In genomic region chr17:37742762-37743611, GRCh38 we compare ENCODE assay signal across 8 cellular contexts. TPM values are rescaled to one million over a fixed set of nuclear protein-coding genes. Genes with fewer than 3 reads are reported as not detected.
DNase-seq lines count a peak whose midpoint lies in the region; ATAC-seq and TF ChIP-seq lines count a peak whose summit lies in the region.

No MANE protein-coding gene starts in this region.

- no peak for TF ChIP-seq CTCF in natural killer cell (IDR thresholded peaks at IDR 0.05)

- H3K4me3 Mint-ChIP-seq in natural killer cell (peak overlapping the region; percentile 47), immature natural killer cell (peak overlapping the region in 2 of 5 donors; percentile 29 to 52)

- H3K9me3 ChIP-seq in duodenal mucosa (ENCODE audit: control insufficient read depth in 1 of 2, low read length in 2 of 2): no peaks in the 10 kb centered on the region

- H3K36me3 ChIP-seq in duodenal mucosa (ENCODE audit: control insufficient read depth in 1 of 2, insufficient read depth in 2 of 2, low read length in 2 of 2): peaks cover 4 to 6% of the 10 kb centered on the region in 2 donors

- peaks cover 33 to 44% of the 10 kb centered on the region in 2 donors for H3K27me3 ChIP-seq in duodenal mucosa (ENCODE audit: control insufficient read depth in 1 of 2, insufficient read depth in 2 of 2, low read length in 2 of 2)

- no peak for ATAC-seq in natural killer cell
- no peak for ATAC-seq in HG02840 (IDR thresholded peaks at IDR 0.05; ENCODE audit: low FRiP score, unreplicated experiment)

- H3K27ac Mint-ChIP-seq in natural killer cell: no peak overlapping the region
- no peak overlapping the region for H3K27ac Mint-ChIP-seq in immature natural killer cell

- H3K36me3 Mint-ChIP-seq in natural killer cell: no peaks in the 10 kb centered on the region
- no peaks in the 10 kb centered on the region for H3K36me3 Mint-ChIP-seq in immature natural killer cell

- peak overlapping the region; percentile 76 to 82 for H3K4me3 ChIP-seq in duodenal mucosa (ENCODE audit: low read depth in 1 of 2, low read length in 2 of 2)

- no peaks in the 10 kb centered on the region for H3K9me3 Mint-ChIP-seq in natural killer cell
- H3K9me3 Mint-ChIP-seq in immature natural killer cell: no peaks in the 10 kb centered on the region

- peaks cover 62 to 78% of the 10 kb centered on the region in 2 donors for H3K27me3 Mint-ChIP-seq in natural killer cell (ENCODE audit: low read depth in 2 of 2)
- H3K27me3 Mint-ChIP-seq in immature natural killer cell (ENCODE audit: low read depth in 3 of 3): peaks cover 8 to 39% (median 34%) of the 10 kb centered on the region in 3 donors

- intact Hi-C loops in natural killer cell (cut with micrococcal nuclease): no loop called here

- peaks cover 13 to 18% of the 10 kb centered on the region in 2 donors for H3K4me1 ChIP-seq in duodenal mucosa (ENCODE audit: control insufficient read depth in 1 of 2, insufficient read depth in 2 of 2, low read length in 2 of 2)

- in situ Hi-C loops in Caki2 (cut with HindIII; ENCODE audit: low pct_unique_long_range_greater_than_20kb, low sequenced_read_pairs): no loop called here

- peak; percentile 82 for DNase-seq in Caki2 (ENCODE audit: low read depth)
- DNase-seq in HuH-7.5 (ENCODE audit: low spot score): peak; percentile 34
- no peak for DNase-seq in natural killer cell
- DNase-seq in immature natural killer cell: no peak
- no peak for DNase-seq in DMS153 treated with DMSO at 0.1 percent for 48 hours (lab: John Stamatoyannopoulos, UW; ENCODE audit: unreplicated experiment)
- no peak for DNase-seq in HPDE6-E6E7 (ENCODE audit: extremely low spot score)

- H3K9ac ChIP-seq in duodenal mucosa (ENCODE audit: low read depth in 1 of 2, low read length in 2 of 2): peak overlapping the region; percentile 70 to 76

- H3K4me1 Mint-ChIP-seq in natural killer cell (peaks cover 6 to 20% of the 10 kb centered on the region in 2 donors), immature natural killer cell (peaks cover 11 to 14% of the 10 kb centered on the region in 2 donors)

- peak overlapping the region; percentile 86 for H3K27ac ChIP-seq in duodenal mucosa (ENCODE audit: low read depth, low read length)

RNA-seq across cellular contexts. Expression of gene HNF1B, which starts 1.9 kb away (rescaled TPM):
- 3.6 and 11.4 TPM in 2 replicates for total RNA-seq in Caki2 (2014; rRNA removed; shearing (Covaris generic); ENCODE audit: low replicate concordance)
- not detected for total RNA-seq in natural killer cell
- polyA plus RNA-seq in immature natural killer cell: not detected

Comparison
In these comparisons a context has a peak if more than half of its experiments do, and no peak if none do; other contexts are left out.
1. DNase-seq: peak in Caki2 (single experiment) and HuH-7.5 (single experiment); none in natural killer cell (single experiment), immature natural killer cell (0 of 3), DMS153 treated with DMSO at 0.1 percent for 48 hours (single experiment) and HPDE6-E6E7 (single experiment).